Comparison of ENCODE assay signal across 13 cellular contexts in the genomic region with DNA sequence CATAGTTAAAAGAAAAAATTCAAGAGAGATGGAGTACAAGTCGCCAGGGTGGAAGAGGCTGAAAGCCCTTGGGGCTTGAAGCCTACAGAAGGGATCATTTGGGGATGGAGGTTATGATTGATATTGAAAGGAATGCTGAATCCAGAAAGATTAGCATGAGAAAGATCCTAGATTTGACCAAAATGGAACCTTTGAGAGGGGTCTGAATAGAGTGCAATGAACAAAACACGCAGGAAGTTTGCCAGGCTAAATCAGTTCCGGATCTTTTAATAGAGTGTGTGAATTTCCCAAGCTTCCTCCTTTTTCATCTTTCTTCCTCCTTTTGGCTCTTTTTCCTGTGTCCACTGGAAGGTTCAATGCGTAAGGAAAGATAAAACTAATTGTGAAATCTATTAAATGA. TPM values are rescaled to one million over a fixed set of nuclear protein-coding genes. Genes with fewer than 3 reads are reported as not detected.
A peak's percentile ranks its signal among the peaks of the same experiment; 100 is the strongest.
DNase-seq lines count a peak whose midpoint lies in the region; ATAC-seq, FAIRE-seq and TF ChIP-seq lines count a peak whose summit lies in the region.
"Had no signal": no experiment of that assay in that cellular context is flagged by ENCODE, and none has a peak within 500 bp of the region (broad histone marks: within the 10 kb centered on the region; RNA-seq: fewer than 3 reads in every experiment).

No MANE protein-coding gene starts in this region.

- in situ Hi-C loops in KBM-7 (cut with MboI; ENCODE audit: low pct_unique_long_range_greater_than_20kb, low sequenced_read_pairs): no loop called here

- FAIRE-seq in kidney (lab: Jason Lieb, UNC): no peak

- H3K27me3 ChIP-seq in endodermal cell (ENCODE audit: control insufficient read depth, insufficient read depth, low read length, poor library complexity, severe bottlenecking): no peaks in the 10 kb centered on the region
- H3K27me3 ChIP-seq in naive thymus-derived CD4-positive, alpha-beta T cell (ENCODE audit: control insufficient read depth in 2 of 2, insufficient read depth in 2 of 2, low read length in 2 of 2): no peaks in the 10 kb centered on the region
- H3K27me3 ChIP-seq: BE2C had no signal

- H3K9me3 Mint-ChIP-seq in endodermal cell: no peaks in the 10 kb centered on the region
- H3K9me3 Mint-ChIP-seq in naive thymus-derived CD4-positive, alpha-beta T cell: peaks cover 0 to 6% (median 0%) of the 10 kb centered on the region in 11 donors

- H3K27ac ChIP-seq in endodermal cell (ENCODE audit: low read depth, low read length) (peak overlapping the region; percentile 37), kidney (ENCODE audit: low read depth in 2 of 2, low read length in 2 of 2) (no peak overlapping the region)
- no peak overlapping the region for H3K27ac ChIP-seq in naive thymus-derived CD4-positive, alpha-beta T cell (ENCODE audit: low read depth, low read length)
- H3K27ac ChIP-seq: PC-9, SK-N-MC had no signal

- H3K9me3 ChIP-seq in endodermal cell (ENCODE audit: control insufficient read depth, low read length) (no peaks in the 10 kb centered on the region), kidney (ENCODE audit: control insufficient read depth in 1 of 2, low read length in 2 of 2) (no peaks in the 10 kb centered on the region)
- no peaks in the 10 kb centered on the region for H3K9me3 ChIP-seq in naive thymus-derived CD4-positive, alpha-beta T cell (ENCODE audit: control insufficient read depth in 2 of 3, low read length in 3 of 3)
- H3K9me3 ChIP-seq: BE2C had no signal

- intact Hi-C loops in naive thymus-derived CD4-positive, alpha-beta T cell (cut with micrococcal nuclease): no loop called here
- intact Hi-C loops in kidney (cut with DNase I): no loop called here

- H3K36me3 ChIP-seq in endodermal cell (ENCODE audit: control insufficient read depth, insufficient read depth, low read length) (no peaks in the 10 kb centered on the region), kidney (ENCODE audit: control insufficient read depth in 1 of 2, insufficient read depth in 2 of 2, low read length in 2 of 2) (no peaks in the 10 kb centered on the region)
- no peaks in the 10 kb centered on the region for H3K36me3 ChIP-seq in naive thymus-derived CD4-positive, alpha-beta T cell (ENCODE audit: control insufficient read depth in 2 of 3, insufficient read depth in 3 of 3, low read length in 3 of 3)
- H3K36me3 ChIP-seq: BE2C had no signal

- no peaks in the 10 kb centered on the region for H3K27me3 Mint-ChIP-seq in endodermal cell (ENCODE audit: insufficient read depth)
- peaks cover 0 to 2% (median 0%) of the 10 kb centered on the region in 5 donors for H3K27me3 Mint-ChIP-seq in naive thymus-derived CD4-positive, alpha-beta T cell

- CTCF ChIA-PET in naive thymus-derived CD4-positive, alpha-beta T cell (lab: Charles Lee): no interaction called here

- WGBS in endodermal cell (ENCODE audit: insufficient coverage in 1 of 2, insufficient read length in 1 of 2), 2 experiments: 79 to 80% methylated on average over 3 of the region's 4 CpGs

- H3K4me3 ChIP-seq in endodermal cell (ENCODE audit: low read length): no peak overlapping the region
- no peak overlapping the region for H3K4me3 ChIP-seq in naive thymus-derived CD4-positive, alpha-beta T cell (ENCODE audit: low read length)
- no peak overlapping the region for H3K4me3 ChIP-seq in kidney (ENCODE audit: low read length in 2 of 2)
- H3K4me3 ChIP-seq: PC-9, SK-N-MC had no signal

- H3K9ac ChIP-seq in endodermal cell (ENCODE audit: extremely low read depth, low read length, poor library complexity, severe bottlenecking) (no peak overlapping the region), kidney (ENCODE audit: low read length in 2 of 2) (no peak overlapping the region)

- peak; percentile 36 for ATAC-seq in naive thymus-derived CD4-positive, alpha-beta T cell
- ATAC-seq in GM18868 (IDR thresholded peaks at IDR 0.05; ENCODE audit: unreplicated experiment) (no peak), GM21515 (IDR thresholded peaks at IDR 0.05; ENCODE audit: unreplicated experiment) (no peak)

- H3K4me1 Mint-ChIP-seq in endodermal cell: peaks cover 7% of the 10 kb centered on the region
- H3K4me1 Mint-ChIP-seq in naive thymus-derived CD4-positive, alpha-beta T cell: peaks cover 0 to 1% (median 0%) of the 10 kb centered on the region in 7 donors

- no peak overlapping the region for H3K27ac Mint-ChIP-seq in endodermal cell
- H3K27ac Mint-ChIP-seq in naive thymus-derived CD4-positive, alpha-beta T cell: no peak overlapping the region

- H3K4me3 Mint-ChIP-seq in endodermal cell: no peak overlapping the region
- no peak overlapping the region for H3K4me3 Mint-ChIP-seq in naive thymus-derived CD4-positive, alpha-beta T cell

- no peaks in the 10 kb centered on the region for H3K36me3 Mint-ChIP-seq in endodermal cell (ENCODE audit: low read depth)
- H3K36me3 Mint-ChIP-seq in naive thymus-derived CD4-positive, alpha-beta T cell: no peaks in the 10 kb centered on the region

- TF ChIP-seq CTCF in endodermal cell (conservative IDR thresholded peaks at IDR 0.05): no peak
- no peak for TF ChIP-seq CTCF in kidney (IDR thresholded peaks at IDR 0.05; ENCODE audit: borderline replicate concordance, extremely low read depth, insufficient read depth)

- DNase-seq in M059J (ENCODE audit: low read depth) (peak; percentile 74), endodermal cell (no peak), KBM-7 (no peak), kidney (no peak)
- no peak for DNase-seq in naive thymus-derived CD4-positive, alpha-beta T cell
- DNase-seq: BE2C, NCI-H1694, NCI-H2107, NCI-H446, PC-9 had no signal

- no peaks in the 10 kb centered on the region for H3K4me1 ChIP-seq in endodermal cell (ENCODE audit: control insufficient read depth, insufficient read depth, low read length)
- no peaks in the 10 kb centered on the region for H3K4me1 ChIP-seq in naive thymus-derived CD4-positive, alpha-beta T cell (ENCODE audit: control insufficient read depth in 2 of 2, insufficient read depth in 2 of 2, low read length in 2 of 2)
- no peaks in the 10 kb centered on the region for H3K4me1 ChIP-seq in kidney (ENCODE audit: control insufficient read depth in 1 of 2, insufficient read depth in 1 of 2, low read depth in 1 of 2, low read length in 2 of 2)

- POLR2A ChIA-PET in naive thymus-derived CD4-positive, alpha-beta T cell (lab: Charles Lee): no interaction called here

RNA-seq across cellular contexts. Expression of a gene that starts 15.3 kb away (rescaled TPM):
- total RNA-seq in M059J (2014; rRNA removed; shearing (Covaris generic)): 0.32 and 1.6 TPM in 2 replicates
- total RNA-seq in endodermal cell: 1 to 10 TPM; 2.2 to 2.8 TPM
- polyA plus RNA-seq in endodermal cell (2013, experiment 1 of 2): 0.46 TPM
- 0.41 TPM for polyA plus RNA-seq in endodermal cell (2013, experiment 2 of 2)
- 100 to 1,000 TPM in 2 of 5 experiments, 10 to 100 TPM in 3; 12.0 to 122 (median 83.0) TPM for total RNA-seq in naive thymus-derived CD4-positive, alpha-beta T cell
- 100 to 1,000 TPM in 1 of 2 donors, 10 to 100 TPM in 1; 99.7 to 113 TPM for polyA plus RNA-seq in naive thymus-derived CD4-positive, alpha-beta T cell
- total RNA-seq in kidney: 25.9 TPM
- polyA plus RNA-seq in kidney (ENCODE audit: insufficient read depth, low read depth, low replicate concordance): 2.7 TPM
